8 cellular contexts compared by ENCODE assay signal in genomic region chr1:162790303-162790984, GRCh38. TPM values are rescaled to one million over a fixed set of nuclear protein-coding genes. Genes with fewer than 3 reads are reported as not detected.
A peak's percentile ranks its signal among the peaks of the same experiment; 100 is the strongest.
DNase-seq lines count a peak whose midpoint lies in the region; ATAC-seq and TF ChIP-seq lines count a peak whose summit lies in the region.
"Not testable (repeated sequence)": the region's sequence is repeated elsewhere in the genome, so short reads cannot be mapped to it uniquely, and the experiment has no call there.

HSD17B7 (plus strand) TSS chr1:162790702; CDS start chr1:162790801, 99 bp downstream.

- not testable (repeated sequence) for H3K36me3 ChIP-seq in BE2C

- H3K27ac ChIP-seq in cingulate gyrus (ENCODE audit: low read depth, low read length): peak within 1 kb of the TSS; percentile 98

- not testable (repeated sequence) for H3K27me3 ChIP-seq in BE2C

- not testable (repeated sequence) for TF ChIP-seq CTCF in BE2C (IDR thresholded peaks at IDR 0.05; ENCODE audit: low read depth, low read length)

- H3K4me1 ChIP-seq in BE2C: not testable (repeated sequence)

- DNase-seq in BE2C (peak; percentile 82), NCI-H524 (lab: John Stamatoyannopoulos, UW) (peak; percentile 67 to 89), kidney tubule cell (ENCODE audit: low spot score) (peak; percentile 85)
- peak; percentile 64 to 69 for DNase-seq in activated CD4-positive, alpha-beta T cell treated with anti-CD3 and anti-CD28 coated beads for 4 hours
- DNase-seq in stimulated activated CD4-positive, alpha-beta T cell treated with anti-CD3 and anti-CD28 coated beads, Interleukin-1b, Interleukin-23, amount 100 ng/mL, for 24 hours (ENCODE audit: low read depth in 4 of 4, low spot score in 1 of 4): peak; percentile 12 to 52 (median 44)

- peak; percentile 99 for ATAC-seq in GM19328 (IDR thresholded peaks at IDR 0.05; ENCODE audit: unreplicated experiment)
- ATAC-seq in HG03457 (IDR thresholded peaks at IDR 0.05; ENCODE audit: unreplicated experiment): peak; percentile 100

- not testable (repeated sequence) for H3K9me3 ChIP-seq in BE2C

- peak within 1 kb of the TSS; percentile 61 for H3K4me3 ChIP-seq in BE2C (ENCODE audit: low read depth, low read length)

RNA-seq across cellular contexts. Expression of gene HSD17B7, which starts in this region (rescaled TPM):
- 6.8 TPM for polyA plus RNA-seq in BE2C (2012; ENCODE audit: insufficient read depth, insufficient read length, low read depth)

Comparison
In these comparisons a context has a peak if more than half of its experiments do, and no peak if none do; other contexts are left out.
1. Peak in every context shown above with its lines: DNase-seq, ATAC-seq, H3K4me3 ChIP-seq and H3K27ac ChIP-seq.